8 cellular contexts compared by ENCODE assay signal in genomic region chr14:34060747-34061050, GRCh38.
DNase-seq lines count a peak whose midpoint lies in the region; ATAC-seq and TF ChIP-seq lines count a peak whose summit lies in the region.

No MANE protein-coding gene starts in this region.

- CTCF ChIA-PET in T-cell (lab: Charles Lee): no interaction called here

- peak overlapping the region; percentile 48 to 93 for H3K27ac Mint-ChIP-seq in T-cell
- peak overlapping the region; percentile 69 for H3K27ac Mint-ChIP-seq in glutamatergic neuron (ENCODE audit: unreplicated experiment)

- no peaks in the 10 kb centered on the region for H3K9me3 ChIP-seq in psoas muscle

- peak overlapping the region; percentile 82 for H3K4me3 ChIP-seq in psoas muscle

- POLR2A ChIA-PET in T-cell (lab: Charles Lee): interaction anchor here in 1 of 2 donors (0.6 kb wide), 1 partner anchor 1927 kb away, joined by 5 read pairs; no protein-coding TSS in a partner anchor

- no peaks in the 10 kb centered on the region for H3K36me3 Mint-ChIP-seq in T-cell
- H3K36me3 Mint-ChIP-seq in glutamatergic neuron (ENCODE audit: unreplicated experiment): no peaks in the 10 kb centered on the region

- H3K4me1 Mint-ChIP-seq in T-cell (peaks cover 6 to 13% (median 10%) of the 10 kb centered on the region in 3 donors), glutamatergic neuron (ENCODE audit: low read depth, unreplicated experiment) (no peaks in the 10 kb centered on the region)

- H3K4me3 Mint-ChIP-seq in T-cell (peak overlapping the region; percentile 80 to 87 (median 87)), glutamatergic neuron (ENCODE audit: unreplicated experiment) (peak overlapping the region; percentile 87)

- intact Hi-C loops in psoas muscle (cut with DNase I): loop anchor here (1.0 to 10.0 kb wide), 2 partner anchors 21 to 164 kb away; no protein-coding TSS in a partner anchor

- 14 to 29% (median 19%) methylated on average over 9 of the region's 9 CpGs for WGBS in psoas muscle, 3 donors

- DNase-seq in T-cell (no peak), glutamatergic neuron (no peak), psoas muscle (no peak), GM13977 (ENCODE audit: low spot score) (no peak)
- DNase-seq in stimulated activated CD4-positive, alpha-beta T cell treated with anti-CD3 and anti-CD28 coated beads, Interleukin-4, amount 100 ng/mL, for 1 hour: no peak

- H3K9me3 Mint-ChIP-seq in T-cell: no peaks in the 10 kb centered on the region
- H3K9me3 Mint-ChIP-seq in glutamatergic neuron (ENCODE audit: unreplicated experiment): no peaks in the 10 kb centered on the region

- TF ChIP-seq CTCF in glutamatergic neuron (IDR thresholded peaks at IDR 0.05; ENCODE audit: partially characterized antibody, unreplicated experiment) (no peak), psoas muscle (IDR thresholded peaks at IDR 0.05) (no peak), GM13977 (IDR thresholded peaks at IDR 0.05; ENCODE audit: extremely low read depth, insufficient read depth, missing control alignments) (no peak)

- in situ Hi-C loops in GM13977 (cut with MboI; ENCODE audit: low pct_unique_long_range_greater_than_20kb, low sequenced_read_pairs, unreplicated experiment): no loop called here

- no peaks in the 10 kb centered on the region for H3K36me3 ChIP-seq in psoas muscle (ENCODE audit: insufficient read depth in 1 of 2, low read depth in 1 of 2)

- peak overlapping the region; percentile 99 for H3K27ac ChIP-seq in psoas muscle

- H3K27me3 Mint-ChIP-seq in T-cell (peaks cover 8 to 10% of the 10 kb centered on the region in 2 donors), glutamatergic neuron (ENCODE audit: unreplicated experiment) (peaks cover 2% of the 10 kb centered on the region)

- ATAC-seq in GM18502 (IDR thresholded peaks at IDR 0.05; ENCODE audit: poor library complexity, unreplicated experiment) (peak; percentile 22), T-cell (replicated peaks in 1 of 4) (peak in 2 of 4 experiments; percentile 10 to 21), psoas muscle (peak; percentile 43 to 49 (median 46)), HG03521 (IDR thresholded peaks at IDR 0.05; ENCODE audit: unreplicated experiment) (no peak), HG03139 (IDR thresholded peaks at IDR 0.05; ENCODE audit: unreplicated experiment) (no peak)

- H3K4me1 ChIP-seq in psoas muscle: peaks cover 35% of the 10 kb centered on the region

- no peaks in the 10 kb centered on the region for H3K27me3 ChIP-seq in psoas muscle (ENCODE audit: insufficient read depth in 3 of 3, low read length in 2 of 3)

Comparison
In these comparisons a context has a peak if more than half of its experiments do, and no peak if none do; other contexts are left out.
1. ATAC-seq: peak in GM18502 (single experiment) and psoas muscle (4 of 4); none in HG03521 (single experiment) and HG03139 (single experiment).